ENCODE assay signal across 13 cellular contexts in the genomic region with DNA sequence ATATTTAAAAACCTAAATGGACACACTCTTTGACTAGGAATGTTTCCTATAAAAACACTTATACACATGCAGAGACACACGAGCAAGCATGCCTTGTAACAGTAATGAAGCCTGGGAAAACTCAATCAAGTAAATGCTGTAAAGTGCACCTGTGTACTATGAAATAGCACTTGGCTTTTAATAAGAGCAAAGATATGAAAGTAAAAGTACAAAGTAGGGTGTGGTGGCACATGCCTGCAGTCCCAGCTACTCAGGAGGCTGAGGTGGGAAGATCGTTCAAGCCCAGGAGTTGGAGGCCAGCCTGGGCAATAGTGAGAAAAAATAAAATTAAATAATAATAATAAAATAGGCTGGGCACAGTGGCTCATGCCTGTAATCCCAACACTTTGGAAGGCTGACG.
"Had no signal": no experiment of that assay in that cellular context is flagged by ENCODE, and none has a peak within 500 bp of the region (broad histone marks: within the 10 kb centered on the region; RNA-seq: fewer than 3 reads in every experiment).

No MANE protein-coding gene starts in this region.

- DNase-seq: activated B cell treated with CpG ODN at 0.5 μM for 24 hours; activated naive CD4-positive, alpha-beta T cell treated with anti-CD3 and anti-CD28 coated beads, Interleukin-2, amount 10 ng/mL, durations not matched to agents 7 days and 5 days; central memory CD4-positive, alpha-beta T cell; effector memory CD4-positive, alpha-beta T cell; gastrocnemius medialis; left ventricle myocardium superior; mesendoderm; sigmoid colon; stimulated activated CD4-positive, alpha-beta T cell treated with anti-CD3 and anti-CD28 coated beads, Interleukin-12 subunit alpha, Interleukin-12 subunit beta, amount 100 ng/mL, for 4 hours; testis; uterus had no signal

- H3K27me3 ChIP-seq: gastrocnemius medialis, sigmoid colon, testis, uterus had no signal

- H3K9me3 Mint-ChIP-seq: activated B cell treated with CpG ODN at 0.5 μM for 24 hours; activated naive CD4-positive, alpha-beta T cell treated with anti-CD3 and anti-CD28 coated beads, Interleukin-2, amount 10 ng/mL, durations not matched to agents 7 days and 5 days; activated T-helper 17 cell treated with anti-CD3 and anti-CD28 coated beads, Interleukin-2, amount 50 U/mL, for 72 hours; stimulated activated naive CD8-positive, alpha-beta T cell treated with anti-CD3 and anti-CD28 coated beads, Interleukin-15, Interleukin-2, amounts not matched to agents 100 ng/mL and 50 ng/mL, for 24 hours had no signal

- H3K36me3 ChIP-seq: gastrocnemius medialis, sigmoid colon, uterus had no signal

- H3K9me3 ChIP-seq: gastrocnemius medialis, sigmoid colon, testis, uterus had no signal

- H3K4me3 Mint-ChIP-seq: activated B cell treated with CpG ODN at 0.5 μM for 24 hours; activated naive CD4-positive, alpha-beta T cell treated with anti-CD3 and anti-CD28 coated beads, Interleukin-2, amount 10 ng/mL, durations not matched to agents 7 days and 5 days; activated T-helper 17 cell treated with anti-CD3 and anti-CD28 coated beads, Interleukin-2, amount 50 U/mL, for 72 hours; stimulated activated naive CD8-positive, alpha-beta T cell treated with anti-CD3 and anti-CD28 coated beads, Interleukin-15, Interleukin-2, amounts not matched to agents 100 ng/mL and 50 ng/mL, for 24 hours had no signal

- H3K4me3 ChIP-seq: gastrocnemius medialis, sigmoid colon, testis, uterus had no signal

- H3K27ac Mint-ChIP-seq: activated B cell treated with CpG ODN at 0.5 μM for 24 hours; activated naive CD4-positive, alpha-beta T cell treated with anti-CD3 and anti-CD28 coated beads, Interleukin-2, amount 10 ng/mL, durations not matched to agents 7 days and 5 days; activated T-helper 17 cell treated with anti-CD3 and anti-CD28 coated beads, Interleukin-2, amount 50 U/mL, for 72 hours; stimulated activated naive CD8-positive, alpha-beta T cell treated with anti-CD3 and anti-CD28 coated beads, Interleukin-15, Interleukin-2, amounts not matched to agents 100 ng/mL and 50 ng/mL, for 24 hours had no signal

- ATAC-seq: activated T-helper 17 cell treated with anti-CD3 and anti-CD28 coated beads, Interleukin-2, amount 50 U/mL, for 72 hours; gastrocnemius medialis; left ventricle myocardium superior had no signal

- H3K27ac ChIP-seq: gastrocnemius medialis, sigmoid colon, testis, uterus had no signal

- H3K4me1 ChIP-seq: uterus had no signal

- H3K27me3 Mint-ChIP-seq: activated B cell treated with CpG ODN at 0.5 μM for 24 hours; activated naive CD4-positive, alpha-beta T cell treated with anti-CD3 and anti-CD28 coated beads, Interleukin-2, amount 10 ng/mL, durations not matched to agents 7 days and 5 days; activated T-helper 17 cell treated with anti-CD3 and anti-CD28 coated beads, Interleukin-2, amount 50 U/mL, for 72 hours; stimulated activated naive CD8-positive, alpha-beta T cell treated with anti-CD3 and anti-CD28 coated beads, Interleukin-15, Interleukin-2, amounts not matched to agents 100 ng/mL and 50 ng/mL, for 24 hours had no signal
